1 cellular context compared by ENCODE assay signal in genomic region chr14:36663404-36664321, GRCh38.
TF ChIP-seq lines count a peak whose summit lies in the region.

No MANE protein-coding gene starts in this region.

TF ChIP-seq in H1, 55 proteins besides CTCF, POLR2A, EP300 and RAD21:
- TF ChIP-seq SIX5 (IDR thresholded peaks at IDR 0.05; ENCODE audit: low read depth, low read length): no peak
- TF ChIP-seq CTBP2 (IDR thresholded peaks at IDR 0.05; ENCODE audit: borderline replicate concordance, insufficient read depth, insufficient read length, low read length): peak; percentile 99
- peak; percentile 94 for TF ChIP-seq SUZ12 (IDR thresholded peaks at IDR 0.05; ENCODE audit: low read length)
- peak; percentile 83 for TF ChIP-seq EZH2 (IDR thresholded peaks at IDR 0.05; ENCODE audit: low read depth, low read length, severe bottlenecking)
- TF ChIP-seq RNF2 (IDR thresholded peaks at IDR 0.05; ENCODE audit: borderline replicate concordance, low read depth, low read length, missing control alignments, poor library complexity, severe bottlenecking): peak; percentile 89
- no peak for TF ChIP-seq CHD2 (IDR thresholded peaks at IDR 0.05; ENCODE audit: low read length)
- TF ChIP-seq BRCA1 (IDR thresholded peaks at IDR 0.05; ENCODE audit: low read depth, low read length): no peak
- TF ChIP-seq CBX8 (IDR thresholded peaks at IDR 0.05; ENCODE audit: borderline replicate concordance, low read depth, low read length): peak; percentile 64; the same call in 1 of the 2 replicates
- TF ChIP-seq, protein P1, sequence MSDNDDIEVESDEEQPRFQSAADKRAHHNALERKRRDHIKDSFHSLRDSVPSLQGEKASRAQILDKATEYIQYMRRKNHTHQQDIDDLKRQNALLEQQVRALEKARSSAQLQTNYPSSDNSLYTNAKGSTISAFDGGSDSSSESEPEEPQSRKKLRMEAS (IDR thresholded peaks at IDR 0.05): peak; percentile 59
- no peak for TF ChIP-seq SIN3A (conservative IDR thresholded peaks at IDR 0.05 in 1 of 2, IDR thresholded peaks at IDR 0.05 in 1 of 2; ENCODE audit: low read depth in 1 of 2, low read length in 2 of 2)
- TF ChIP-seq SP1 (IDR thresholded peaks at IDR 0.05; ENCODE audit: low read depth, low read length): no peak
- TF ChIP-seq GABPA (IDR thresholded peaks at IDR 0.05; ENCODE audit: borderline replicate concordance, insufficient read depth, low read length): no peak
